8 cellular contexts compared by ENCODE assay signal in the genomic region with DNA sequence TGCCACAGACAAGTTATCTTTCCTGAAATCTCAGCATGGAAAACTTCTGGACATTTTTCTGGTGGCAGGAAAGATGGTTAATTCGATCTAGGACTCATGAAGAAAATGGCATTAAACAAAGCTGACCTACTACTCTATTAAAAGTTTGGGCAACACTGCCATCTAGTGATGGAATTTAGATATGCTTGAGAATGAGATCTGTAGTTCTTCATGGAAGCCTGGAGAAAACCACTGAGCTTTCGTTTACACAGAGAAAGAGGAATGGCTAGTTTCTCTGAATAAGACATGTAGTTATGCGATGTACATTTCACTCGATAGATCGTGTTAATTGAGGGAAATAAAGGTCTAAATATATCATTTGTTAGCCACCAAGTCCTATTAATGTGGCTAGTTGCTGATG. TPM values are rescaled to one million over a fixed set of nuclear protein-coding genes. Genes with fewer than 3 reads are reported as not detected.
DNase-seq lines count a peak whose midpoint lies in the region; ATAC-seq, FAIRE-seq and TF ChIP-seq lines count a peak whose summit lies in the region.

No MANE protein-coding gene starts in this region.

- H3K9me3 ChIP-seq in kidney (ENCODE audit: control insufficient read depth in 1 of 2, low read length in 2 of 2) (no peaks in the 10 kb centered on the region), tibial artery (no peaks in the 10 kb centered on the region)

- in situ Hi-C loops in brain microvascular endothelial cell (cut with HindIII; ENCODE audit: low pct_ligation_motif_present, low sequenced_read_pairs), result no loop called here

- H3K36me3 ChIP-seq in brain microvascular endothelial cell (replicated peaks) (no peaks in the 10 kb centered on the region), kidney (ENCODE audit: control insufficient read depth in 1 of 2, insufficient read depth in 2 of 2, low read length in 2 of 2) (no peaks in the 10 kb centered on the region), tibial artery (no peaks in the 10 kb centered on the region)

- H3K9ac ChIP-seq in kidney (ENCODE audit: low read length in 2 of 2), result no peak overlapping the region

- intact Hi-C loops in kidney (cut with DNase I) (no loop called here), tibial artery (cut with DNase I; ENCODE audit: low total_unique reads) (loop anchor here (5.0 kb wide), 1 partner anchor 395 kb away; no protein-coding TSS in a partner anchor)

- H3K4me1 ChIP-seq in kidney (ENCODE audit: control insufficient read depth in 1 of 2, insufficient read depth in 1 of 2, low read depth in 1 of 2, low read length in 2 of 2) (no peaks in the 10 kb centered on the region), tibial artery (peaks cover 0 to 3% (median 0%) of the 10 kb centered on the region in 4 donors)

- peak; percentile 46 for TF ChIP-seq CTCF in brain microvascular endothelial cell (IDR thresholded peaks at IDR 0.05; ENCODE audit: low read depth, low read length, missing control alignments)
- TF ChIP-seq CTCF in kidney (IDR thresholded peaks at IDR 0.05; ENCODE audit: borderline replicate concordance, extremely low read depth, insufficient read depth), result peak; percentile 40
- TF ChIP-seq CTCF in tibial artery (IDR thresholded peaks at IDR 0.05), result peak; percentile 42 to 47

- FAIRE-seq in kidney (lab: Jason Lieb, UNC), result peak; percentile 98

- H3K27ac ChIP-seq in brain microvascular endothelial cell, result no peak overlapping the region
- H3K27ac ChIP-seq in kidney (ENCODE audit: low read depth in 2 of 2, low read length in 2 of 2), result no peak overlapping the region
- H3K27ac ChIP-seq in tibial artery, result no peak overlapping the region

- peak; percentile 74 for ATAC-seq in GM19043 (IDR thresholded peaks at IDR 0.05; ENCODE audit: low read depth, unreplicated experiment)
- ATAC-seq in HG03354 (IDR thresholded peaks at IDR 0.05; ENCODE audit: poor library complexity, severe bottlenecking, unreplicated experiment), result peak; percentile 68

- H3K4me3 ChIP-seq in brain microvascular endothelial cell (ENCODE audit: low read depth, low read length), result no peak overlapping the region
- no peak overlapping the region for H3K4me3 ChIP-seq in kidney (ENCODE audit: low read length in 2 of 2)
- H3K4me3 ChIP-seq in tibial artery, result no peak overlapping the region

- H3K27me3 ChIP-seq in brain microvascular endothelial cell (replicated peaks) (no peaks in the 10 kb centered on the region), tibial artery (no peaks in the 10 kb centered on the region)

- DNase-seq in DMS114 treated with DMSO at 0.1 percent for 48 hours (lab: John Stamatoyannopoulos, UW; ENCODE audit: unreplicated experiment), result peak; percentile 64
- DNase-seq in NCI-H460 (ENCODE audit: extremely low read depth, low read depth), result peak; percentile 69
- DNase-seq in brain microvascular endothelial cell, result peak; percentile 63
- no peak for DNase-seq in kidney
- DNase-seq in tibial artery, result no peak
- no peak for DNase-seq in activated naive CD4-positive, alpha-beta T cell (lab: John Stamatoyannopoulos, UW)

RNA-seq across cellular contexts. Expression of a gene that starts 51.7 kb away (rescaled TPM):
- total RNA-seq in NCI-H460 (2014; rRNA removed; shearing (Covaris generic)), result 0.12 TPM in 1 of 2 replicates, not detected in the other
- 0.67 TPM in 1 of 2 replicates, not detected in the other for polyA plus RNA-seq in NCI-H460 (2014; cell fraction: nucleus; rRNA removed)
- total RNA-seq in kidney, result 8.7 TPM
- 18.3 TPM for polyA plus RNA-seq in kidney (ENCODE audit: insufficient read depth, low read depth, low replicate concordance)

Comparison
In these comparisons a context has a peak if more than half of its experiments do, and no peak if none do; other contexts are left out.
1. DNase-seq: peak in DMS114 treated with DMSO at 0.1 percent for 48 hours (single experiment), NCI-H460 (single experiment) and brain microvascular endothelial cell (single experiment); none in kidney (single experiment), tibial artery (0 of 2) and activated naive CD4-positive, alpha-beta T cell (0 of 4).
2. Peak in every context shown above with its lines, with median percentiles within 50 percentile points of each other: CTCF ChIP-seq.